20 cellular contexts compared by ENCODE assay signal in the genomic region with DNA sequence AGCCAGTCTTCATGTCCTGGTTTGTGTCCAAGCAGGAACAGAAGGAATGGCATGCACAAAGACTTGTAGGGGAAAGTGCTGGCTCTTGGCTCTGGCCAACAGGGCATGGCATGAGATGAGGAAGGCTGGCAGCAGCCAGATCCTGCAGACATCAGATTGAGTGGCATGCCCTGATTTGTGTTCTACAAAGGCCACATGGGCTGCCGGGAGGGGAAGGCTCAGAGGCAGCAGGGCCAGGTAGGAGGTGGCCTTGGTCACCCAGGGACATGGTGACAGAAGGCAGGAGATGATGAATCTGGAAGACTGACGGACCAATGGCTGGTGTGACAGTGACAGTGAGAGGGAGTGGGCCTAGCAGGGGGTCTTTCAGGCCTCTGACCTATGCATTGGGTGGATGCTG. TPM values are rescaled to one million over a fixed set of nuclear protein-coding genes. Genes with fewer than 3 reads are reported as not detected.
A peak's percentile ranks its signal among the peaks of the same experiment; 100 is the strongest.
DNase-seq lines count a peak whose midpoint lies in the region; ATAC-seq, FAIRE-seq and TF ChIP-seq lines count a peak whose summit lies in the region.
"Had no signal": no experiment of that assay in that cellular context is flagged by ENCODE, and none has a peak within 500 bp of the region (broad histone marks: within the 10 kb centered on the region; RNA-seq: fewer than 3 reads in every experiment).

No MANE protein-coding gene starts in this region.

- BruUV-seq in Calu3 (replicated peaks; lab: Mats Ljungman, UMichigan): no TSS peak

- TF ChIP-seq CTCF in Calu3 (IDR thresholded peaks at IDR 0.05; ENCODE audit: unreplicated experiment) (no peak), pancreas (IDR thresholded peaks at IDR 0.05) (no peak)

- no peak for DNase-seq in CD4-positive, CD25-positive, alpha-beta regulatory T cell
- no peak for DNase-seq in Calu3
- peak; percentile 25 for DNase-seq in cerebellar cortex (ENCODE audit: low spot score)
- DNase-seq in pancreas: no peak
- DNase-seq in activated effector memory CD4-positive, alpha-beta T cell treated with anti-CD3 and anti-CD28 coated beads, Interleukin-2, amount 50 U/mL, for 16 hours: no peak
- DNase-seq in NCI-H187 treated with DMSO at 0.1 percent for 48 hours (lab: John Stamatoyannopoulos, UW): no peak
- DNase-seq in NCI-H1930 (lab: John Stamatoyannopoulos, UW): no peak
- no peak for DNase-seq in NCI-H510A treated with DMSO at 0.1 percent for 48 hours (lab: John Stamatoyannopoulos, UW)
- DNase-seq: ACHN, COR-L47, NCI-H1436, NCI-H2227 treated with DMSO at 0.1 percent for 48 hours, NCI-H526 treated with DMSO at 0.1 percent for 48 hours, OCI-M1, SJCRH30 had no signal

- H3K4me3 ChIP-seq in CD4-positive, CD25-positive, alpha-beta regulatory T cell (ENCODE audit: low read depth, low read length): no peak overlapping the region
- no peak overlapping the region for H3K4me3 ChIP-seq in pancreas
- H3K4me3 ChIP-seq: SJCRH30 had no signal

- H3K9me3 Mint-ChIP-seq in CD4-positive, CD25-positive, alpha-beta regulatory T cell: no peaks in the 10 kb centered on the region
- no peaks in the 10 kb centered on the region for H3K9me3 Mint-ChIP-seq in Calu3 (ENCODE audit: low read depth, unreplicated experiment)
- H3K9me3 Mint-ChIP-seq: IgD-negative memory B cell had no signal

- H3K27me3 ChIP-seq in CD4-positive, CD25-positive, alpha-beta regulatory T cell (ENCODE audit: control insufficient read depth, insufficient read depth, low read length): no peaks in the 10 kb centered on the region
- no peaks in the 10 kb centered on the region for H3K27me3 ChIP-seq in pancreas
- H3K27me3 ChIP-seq: SJCRH30 had no signal

- H3K36me3 Mint-ChIP-seq in CD4-positive, CD25-positive, alpha-beta regulatory T cell: peaks cover 5% of the 10 kb centered on the region
- peaks cover 14% of the 10 kb centered on the region for H3K36me3 Mint-ChIP-seq in Calu3 (ENCODE audit: insufficient read depth, unreplicated experiment)

- H3K27ac ChIP-seq in CD4-positive, CD25-positive, alpha-beta regulatory T cell (ENCODE audit: insufficient read depth, low read length, poor library complexity, severe bottlenecking): no peak overlapping the region
- H3K27ac ChIP-seq in pancreas: peak overlapping the region; percentile 2 to 98 (median 62)
- H3K27ac ChIP-seq: RWPE1, SJCRH30 had no signal

- FAIRE-seq in pancreas (lab: Jason Lieb, UNC): no peak
- FAIRE-seq: GM18507 had no signal

- H3K4me1 Mint-ChIP-seq in CD4-positive, CD25-positive, alpha-beta regulatory T cell: peaks cover 4 to 65% (median 44%) of the 10 kb centered on the region in 4 donors
- peaks cover 44% of the 10 kb centered on the region for H3K4me1 Mint-ChIP-seq in Calu3 (ENCODE audit: low read depth, unreplicated experiment)

- no peaks in the 10 kb centered on the region for H3K27me3 Mint-ChIP-seq in CD4-positive, CD25-positive, alpha-beta regulatory T cell
- no peaks in the 10 kb centered on the region for H3K27me3 Mint-ChIP-seq in Calu3 (ENCODE audit: unreplicated experiment)
- H3K27me3 Mint-ChIP-seq: B cell had no signal

- peak overlapping the region in 2 of 4 donors; percentile 17 to 61 for H3K4me3 Mint-ChIP-seq in CD4-positive, CD25-positive, alpha-beta regulatory T cell
- no peak overlapping the region for H3K4me3 Mint-ChIP-seq in Calu3 (ENCODE audit: low read depth, unreplicated experiment)
- H3K4me3 Mint-ChIP-seq: B cell, IgD-negative memory B cell had no signal

- 44 to 50% methylated on average over 2 of the region's 2 CpGs for WGBS in pancreas, 2 donors

- peak overlapping the region; percentile 52 to 95 (median 79) for H3K27ac Mint-ChIP-seq in CD4-positive, CD25-positive, alpha-beta regulatory T cell
- peak overlapping the region; percentile 21 for H3K27ac Mint-ChIP-seq in Calu3 (ENCODE audit: unreplicated experiment)
- H3K27ac Mint-ChIP-seq: B cell had no signal

- H3K4me1 ChIP-seq in CD4-positive, CD25-positive, alpha-beta regulatory T cell (ENCODE audit: control insufficient read depth, insufficient read depth, low read length, poor library complexity, severe bottlenecking): peaks cover 40% of the 10 kb centered on the region
- H3K4me1 ChIP-seq in pancreas: peaks cover 30 to 42% (median 39%) of the 10 kb centered on the region in 3 donors
- H3K4me1 ChIP-seq: SJCRH30 had no signal

- intact Hi-C loops in Calu3 (cut with micrococcal nuclease; ENCODE audit: unreplicated experiment) (no loop called here), pancreas (cut with DNase I) (no loop called here)

- H3K36me3 ChIP-seq in CD4-positive, CD25-positive, alpha-beta regulatory T cell (ENCODE audit: control insufficient read depth, insufficient read depth, low read length): no peaks in the 10 kb centered on the region
- H3K36me3 ChIP-seq in pancreas: no peaks in the 10 kb centered on the region
- H3K36me3 ChIP-seq: SJCRH30 had no signal

- no peaks in the 10 kb centered on the region for H3K9me3 ChIP-seq in CD4-positive, CD25-positive, alpha-beta regulatory T cell (ENCODE audit: control insufficient read depth in 2 of 2, low read length in 2 of 2)
- no peaks in the 10 kb centered on the region for H3K9me3 ChIP-seq in pancreas
- H3K9me3 ChIP-seq: SJCRH30 had no signal

- CTCF ChIA-PET in Calu3 (lab: Charles Lee): no interaction called here

- ATAC-seq in CD4-positive, CD25-positive, alpha-beta regulatory T cell (ENCODE audit: low read depth in 2 of 2): no peak
- no peak for ATAC-seq in pancreas
- ATAC-seq: HCT116 had no signal

RNA-seq across cellular contexts. Expression of a gene that starts 33.7 kb away (rescaled TPM):
- total RNA-seq in CD4-positive, CD25-positive, alpha-beta regulatory T cell: 16.1 TPM
- 10 to 100 TPM in 3 of 4 donors, 1 to 10 TPM in 1; 7.1 to 20.3 (median 18.6) TPM for polyA plus RNA-seq in CD4-positive, CD25-positive, alpha-beta regulatory T cell
- 0.42 and 1.2 TPM in 2 replicates for total RNA-seq in Calu3 (2022)
- total RNA-seq in pancreas: 1 to 10 TPM in 5 of 6 donors, under 1 TPM in 1; 0.83 to 5.5 (median 1.9) TPM
- 1 to 10 TPM; 2.8 to 3.3 TPM for polyA plus RNA-seq in pancreas
